Comparison of ENCODE assay signal across 1 cellular context in genomic region chr17:30113213-30113612, GRCh38.
A peak's percentile ranks its signal among the peaks of the same experiment; 100 is the strongest.
TF ChIP-seq lines count a peak whose summit lies in the region.

No MANE protein-coding gene starts in this region.

TF ChIP-seq in K562, 482 proteins besides CTCF, POLR2A, EP300 and RAD21:
- TF ChIP-seq ZBTB40 (IDR thresholded peaks at IDR 0.05): peak; percentile 85
- no peak for TF ChIP-seq ZBTB40 (CRISPR knock-in tag; IDR thresholded peaks at IDR 0.05)
- TF ChIP-seq LCOR (CRISPR knock-in tag; IDR thresholded peaks at IDR 0.05): no peak
